ENCODE assay signal across 8 cellular contexts in the genomic region with DNA sequence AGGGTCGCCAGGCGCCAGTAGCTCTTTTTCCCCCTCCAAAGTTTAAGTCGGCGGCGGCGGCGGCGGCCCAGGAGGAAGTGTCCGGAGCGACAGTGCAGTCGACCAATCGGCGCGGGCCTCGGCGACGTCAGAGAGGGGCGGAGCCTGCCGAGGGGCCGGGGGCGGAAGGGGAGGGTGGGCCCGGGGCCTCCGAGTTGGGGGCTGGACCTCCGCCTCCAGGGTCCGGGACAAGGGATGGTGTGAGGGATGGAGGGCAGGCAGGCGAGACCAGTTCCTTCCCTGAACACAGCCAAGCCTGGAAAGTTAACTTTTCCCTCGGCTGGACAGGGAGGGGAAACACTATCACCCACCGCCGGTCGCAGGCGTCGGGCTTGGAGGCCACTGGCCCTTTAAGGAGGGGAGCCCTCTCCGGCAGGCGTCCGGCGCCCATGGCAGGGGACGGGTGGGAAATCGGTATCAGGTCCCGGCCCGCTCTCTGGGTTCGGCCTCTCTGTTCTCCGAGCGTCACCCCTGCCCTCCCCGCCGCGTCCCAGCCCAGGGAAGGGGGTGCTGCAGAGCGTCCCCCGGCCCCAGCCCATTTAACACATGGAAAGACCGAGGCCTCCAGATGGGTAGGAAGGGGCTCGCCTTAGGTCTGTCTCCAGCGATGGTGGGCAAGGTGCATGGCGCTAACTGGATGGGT. TPM values are rescaled to one million over a fixed set of nuclear protein-coding genes. Genes with fewer than 3 reads are reported as not detected.
DNase-seq lines count a peak whose midpoint lies in the region; ATAC-seq and TF ChIP-seq lines count a peak whose summit lies in the region.

A gene (minus strand): TSS at position 81 of the 682 bp plus-strand sequence. CDS start 744 bp downstream, outside the sequence.

- H3K4me1 ChIP-seq in ACC112 (ENCODE audit: control insufficient read depth, insufficient read depth, low read length, unreplicated experiment), result peaks cover 9% of the 10 kb centered on the region
- H3K4me1 ChIP-seq in HUES64 (ENCODE audit: insufficient read depth, low read length), result peaks cover 20% of the 10 kb centered on the region
- H3K4me1 ChIP-seq in fibroblast of lung (ENCODE audit: control insufficient read depth, extremely low read depth, insufficient read depth, low read length), result peaks cover 2% of the 10 kb centered on the region

- H3K9ac ChIP-seq in HUES64 (ENCODE audit: low read depth, low read length) (peak within 1 kb of the TSS; percentile 76), fibroblast of lung (ENCODE audit: insufficient read depth, low read length) (peak within 1 kb of the TSS; percentile 84)

- POLR2A ChIA-PET in RWPE1 (lab: Yijun Ruan, JAX; ENCODE audit: low non-redundant PET), result interaction anchor here (0.6 kb wide), 1 partner anchor 19 kb away, joined by 3 read pairs; no protein-coding TSS in a partner anchor
- POLR2A ChIA-PET in naive thymus-derived CD8-positive, alpha-beta T cell (lab: Charles Lee), result interaction anchor here (0.9 to 5.2 kb wide), 2 partner anchors 10 to 13 kb away, joined by 3 to 43 read pairs; no protein-coding TSS in a partner anchor

- H3K4me3 ChIP-seq in ACC112 (ENCODE audit: low read depth, low read length) (peak within 1 kb of the TSS; percentile 91), HUES64 (ENCODE audit: low read length) (peak within 1 kb of the TSS; percentile 80), fibroblast of lung (replicated peaks in 1 of 4; ENCODE audit: control extremely low read depth in 1 of 4, insufficient read depth in 1 of 4, low read depth in 3 of 4, low read length in 4 of 4) (peak within 1 kb of the TSS; percentile 75 to 89 (median 76))

- H3K36me3 ChIP-seq in ACC112 (ENCODE audit: insufficient read depth, low read length) (no peaks in the 10 kb centered on the region), HUES64 (ENCODE audit: insufficient read depth, low read length) (peaks cover 25% of the 10 kb centered on the region), fibroblast of lung (ENCODE audit: control insufficient read depth, insufficient read depth, low read length) (peaks cover 16% of the 10 kb centered on the region)

- peak within 1 kb of the TSS; percentile 92 for H3K4me3 Mint-ChIP-seq in activated T-helper 17 cell treated with anti-CD3 and anti-CD28 coated beads, Interleukin-2, amount 50 U/mL, for 72 hours
- H3K4me3 Mint-ChIP-seq in naive thymus-derived CD8-positive, alpha-beta T cell, result peak within 1 kb of the TSS; percentile 91 to 97 (median 94)
- peak within 1 kb of the TSS; percentile 93 for H3K4me3 Mint-ChIP-seq in stimulated activated memory B cell treated with anti-CD40 and anti-IgM and Interleukin-4, amounts not matched to agents 10 μg/mL and 1 μg/mL and 100 μg/mL, for 72 hours

- ATAC-seq in GM18868 (IDR thresholded peaks at IDR 0.05; ENCODE audit: unreplicated experiment), result peak; percentile 45
- peak; percentile 79 for ATAC-seq in activated T-helper 17 cell treated with anti-CD3 and anti-CD28 coated beads, Interleukin-2, amount 50 U/mL, for 72 hours (replicated peaks)
- ATAC-seq in naive thymus-derived CD8-positive, alpha-beta T cell, result peak; percentile 41 to 43
- ATAC-seq in stimulated activated memory B cell treated with anti-CD40 and anti-IgM and Interleukin-4, amounts not matched to agents 10 μg/mL and 1 μg/mL and 100 μg/mL, for 72 hours, result peak; percentile 71

- CTCF ChIA-PET in RWPE1 (lab: Yijun Ruan, JAX), result interaction anchor here (0.9 to 1.7 kb wide), 2 partner anchors 11 to 37 kb away, joined by 3 to 7 read pairs; no protein-coding TSS in a partner anchor

- H3K36me3 Mint-ChIP-seq in activated T-helper 17 cell treated with anti-CD3 and anti-CD28 coated beads, Interleukin-2, amount 50 U/mL, for 72 hours (ENCODE audit: low read depth), result peaks cover 76% of the 10 kb centered on the region
- H3K36me3 Mint-ChIP-seq in naive thymus-derived CD8-positive, alpha-beta T cell, result peaks cover 0 to 22% (median 0%) of the 10 kb centered on the region in 3 donors
- H3K36me3 Mint-ChIP-seq in stimulated activated memory B cell treated with anti-CD40 and anti-IgM and Interleukin-4, amounts not matched to agents 10 μg/mL and 1 μg/mL and 100 μg/mL, for 72 hours, result peaks cover 23% of the 10 kb centered on the region

- H3K27ac Mint-ChIP-seq in activated T-helper 17 cell treated with anti-CD3 and anti-CD28 coated beads, Interleukin-2, amount 50 U/mL, for 72 hours, result peak within 1 kb of the TSS; percentile 96
- peak within 1 kb of the TSS; percentile 96 to 99 (median 98) for H3K27ac Mint-ChIP-seq in naive thymus-derived CD8-positive, alpha-beta T cell
- peak within 1 kb of the TSS; percentile 82 for H3K27ac Mint-ChIP-seq in stimulated activated memory B cell treated with anti-CD40 and anti-IgM and Interleukin-4, amounts not matched to agents 10 μg/mL and 1 μg/mL and 100 μg/mL, for 72 hours

- H3K27me3 ChIP-seq in ACC112 (ENCODE audit: insufficient read depth, low read length) (no peaks in the 10 kb centered on the region), HUES64 (ENCODE audit: insufficient read depth, low read length) (no peaks in the 10 kb centered on the region), fibroblast of lung (ENCODE audit: control insufficient read depth, insufficient read depth, low read length) (no peaks in the 10 kb centered on the region)

- H3K9me3 Mint-ChIP-seq in activated T-helper 17 cell treated with anti-CD3 and anti-CD28 coated beads, Interleukin-2, amount 50 U/mL, for 72 hours, result no peaks in the 10 kb centered on the region
- no peaks in the 10 kb centered on the region for H3K9me3 Mint-ChIP-seq in naive thymus-derived CD8-positive, alpha-beta T cell
- no peaks in the 10 kb centered on the region for H3K9me3 Mint-ChIP-seq in stimulated activated memory B cell treated with anti-CD40 and anti-IgM and Interleukin-4, amounts not matched to agents 10 μg/mL and 1 μg/mL and 100 μg/mL, for 72 hours

- 2% methylated on average over 50 of the region's 52 CpGs for WGBS in HUES64

- H3K9me3 ChIP-seq in HUES64 (ENCODE audit: insufficient read depth, low read depth, low read length) (no peaks in the 10 kb centered on the region), fibroblast of lung (ENCODE audit: control insufficient read depth, insufficient read depth, low read depth, low read length) (no peaks in the 10 kb centered on the region)

- no peak for TF ChIP-seq CTCF in RWPE1 (conservative IDR thresholded peaks at IDR 0.05; ENCODE audit: low read depth)
- no peak for TF ChIP-seq CTCF in fibroblast of lung (conservative IDR thresholded peaks at IDR 0.05 in 1 of 2, IDR thresholded peaks at IDR 0.05 in 1 of 2; ENCODE audit: low read depth in 1 of 2, low read length in 2 of 2)

- H3K4me2 ChIP-seq in fibroblast of lung (ENCODE audit: extremely low read depth, insufficient read depth, low read length), result peak within 1 kb of the TSS; percentile 95

- peak within 1 kb of the TSS; percentile 50 for H3K27ac ChIP-seq in ACC112 (ENCODE audit: low read depth, low read length)
- H3K27ac ChIP-seq in HUES64 (ENCODE audit: low read depth, low read length), result peak within 1 kb of the TSS; percentile 82; the same call in 1 of the 2 replicates
- peak within 1 kb of the TSS; percentile 93 for H3K27ac ChIP-seq in RWPE1
- H3K27ac ChIP-seq in fibroblast of lung (ENCODE audit: insufficient read depth, low read length), result peak within 1 kb of the TSS; percentile 88

- peaks cover 30% of the 10 kb centered on the region for H3K4me1 Mint-ChIP-seq in activated T-helper 17 cell treated with anti-CD3 and anti-CD28 coated beads, Interleukin-2, amount 50 U/mL, for 72 hours
- peaks cover 25 to 71% (median 58%) of the 10 kb centered on the region in 4 donors for H3K4me1 Mint-ChIP-seq in naive thymus-derived CD8-positive, alpha-beta T cell
- H3K4me1 Mint-ChIP-seq in stimulated activated memory B cell treated with anti-CD40 and anti-IgM and Interleukin-4, amounts not matched to agents 10 μg/mL and 1 μg/mL and 100 μg/mL, for 72 hours, result peaks cover 79% of the 10 kb centered on the region

- DNase-seq in RWPE1 (ENCODE audit: low spot score) (peak; percentile 91), fibroblast of lung (ENCODE audit: low read depth in 2 of 2) (peak; percentile 79 to 82)
- DNase-seq in naive thymus-derived CD8-positive, alpha-beta T cell, result peak; percentile 71 to 91 (median 81)

- H2AFZ ChIP-seq in ACC112 (ENCODE audit: low read length, unreplicated experiment), result peak within 1 kb of the TSS; percentile 25
- H2AFZ ChIP-seq in fibroblast of lung (ENCODE audit: low read length), result peak within 1 kb of the TSS; percentile 83

- H3K27me3 Mint-ChIP-seq in activated T-helper 17 cell treated with anti-CD3 and anti-CD28 coated beads, Interleukin-2, amount 50 U/mL, for 72 hours, result no peaks in the 10 kb centered on the region
- H3K27me3 Mint-ChIP-seq in naive thymus-derived CD8-positive, alpha-beta T cell, result no peaks in the 10 kb centered on the region
- H3K27me3 Mint-ChIP-seq in stimulated activated memory B cell treated with anti-CD40 and anti-IgM and Interleukin-4, amounts not matched to agents 10 μg/mL and 1 μg/mL and 100 μg/mL, for 72 hours, result no peaks in the 10 kb centered on the region

- H3K79me2 ChIP-seq in ACC112 (ENCODE audit: control insufficient read depth, insufficient read depth, low read length, unreplicated experiment) (peaks cover 30% of the 10 kb centered on the region), fibroblast of lung (ENCODE audit: control insufficient read depth, insufficient read depth, low read length) (peaks cover 17% of the 10 kb centered on the region)

- H4K20me1 ChIP-seq in fibroblast of lung (ENCODE audit: control insufficient read depth, extremely low read depth, insufficient read depth, low read length), result no peaks in the 10 kb centered on the region

RNA-seq across cellular contexts. Expression of the gene that starts here (rescaled TPM):
- 27.3 TPM for polyA plus RNA-seq in HUES64 (2013, experiment 1 of 2)
- polyA plus RNA-seq in HUES64 (2013, experiment 2 of 2), result 27.3 TPM
- total RNA-seq in activated T-helper 17 cell treated with anti-CD3 and anti-CD28 coated beads, Interleukin-2, amount 50 U/mL, for 72 hours, result 100 to 1,000 TPM in 1 of 2 donors, 10 to 100 TPM in 1; 75.0 to 103 TPM
- total RNA-seq in fibroblast of lung, result 8.2 and 11.6 TPM in 2 replicates
- 8.1 and 10.8 TPM in 2 replicates for polyA plus RNA-seq in fibroblast of lung
- 15.0 and 22.3 TPM in 2 replicates for polyA plus RNA-seq in fibroblast of lung (2012)
- 30.1 and 48.5 TPM in 2 replicates for polyA minus RNA-seq in fibroblast of lung (ENCODE audit: low replicate concordance)
- total RNA-seq in naive thymus-derived CD8-positive, alpha-beta T cell, result 100 to 1,000 TPM in 1 of 2 experiments, 10 to 100 TPM in 1; 92.6 to 102 TPM
- 10 to 100 TPM; 28.6 to 79.7 (median 37.1) TPM for polyA plus RNA-seq in naive thymus-derived CD8-positive, alpha-beta T cell

Comparison
In these comparisons a context has a peak if more than half of its experiments do, and no peak if none do; other contexts are left out.
1. Peak in every context shown above with its lines: DNase-seq, ATAC-seq, H3K4me3 ChIP-seq and H3K27ac ChIP-seq.